ENCODE assay signal across 21 cellular contexts in the genomic region with DNA sequence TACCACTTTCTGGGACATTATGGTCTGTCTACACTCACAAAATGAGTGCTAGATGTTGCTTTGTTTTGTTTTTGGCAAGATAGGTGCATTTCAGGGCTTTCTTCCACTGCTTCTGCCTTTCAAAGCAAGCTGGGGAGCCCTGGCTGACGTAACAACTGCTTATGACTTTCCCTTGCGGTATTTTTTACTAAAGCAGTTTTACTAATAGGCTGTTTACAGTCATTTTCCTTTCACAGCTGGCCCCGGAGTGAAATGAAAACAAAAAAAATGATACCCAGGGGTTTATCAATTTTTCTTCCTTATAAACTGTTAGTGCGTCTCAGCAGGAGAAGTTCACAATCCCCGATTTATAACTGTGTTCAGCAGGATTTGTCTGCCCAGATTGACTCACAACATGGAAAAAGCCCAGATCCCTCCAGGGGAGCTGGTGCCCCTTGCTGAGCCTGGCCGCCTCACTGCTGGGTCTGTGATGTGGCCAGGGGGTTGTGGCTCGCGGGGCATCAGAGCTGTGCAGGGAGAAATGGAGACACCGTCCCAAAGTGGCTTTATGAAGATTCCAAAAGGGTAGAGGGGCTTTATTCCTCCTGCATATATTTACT.
DNase-seq lines count a peak whose midpoint lies in the region; ATAC-seq and TF ChIP-seq lines count a peak whose summit lies in the region.
"Had no signal": no experiment of that assay in that cellular context is flagged by ENCODE, and none has a peak within 500 bp of the region (broad histone marks: within the 10 kb centered on the region; RNA-seq: fewer than 3 reads in every experiment).

No MANE protein-coding gene starts in this region.

- H3K9me3 ChIP-seq in MG63 (no peaks in the 10 kb centered on the region), trophoblast cell (ENCODE audit: insufficient read depth, low read depth, low read length) (no peaks in the 10 kb centered on the region), tibial artery (peaks cover 0 to 3% (median 0%) of the 10 kb centered on the region in 3 donors)
- H3K9me3 ChIP-seq: gastrocnemius medialis had no signal

- H2BK12ac ChIP-seq in trophoblast cell (ENCODE audit: low read length), result no peak overlapping the region

- ATAC-seq in HG03354 (IDR thresholded peaks at IDR 0.05; ENCODE audit: poor library complexity, severe bottlenecking, unreplicated experiment), result no peak
- ATAC-seq: gastrocnemius medialis, left lobe of liver, mucosa of descending colon, PC-3 had no signal

- H4K8ac ChIP-seq in trophoblast cell (ENCODE audit: low read depth, low read length), result no peak overlapping the region

- no peak overlapping the region for H3K23ac ChIP-seq in trophoblast cell (ENCODE audit: low read length)

- H2BK5ac ChIP-seq in trophoblast cell (ENCODE audit: low read depth, low read length, poor library complexity), result no peak overlapping the region

- H3K4ac ChIP-seq in trophoblast cell (ENCODE audit: low read depth, low read length), result no peak overlapping the region

- H3K79me2 ChIP-seq in trophoblast cell (ENCODE audit: control insufficient read depth, insufficient read depth, low read length, poor library complexity), result no peaks in the 10 kb centered on the region

- no peaks in the 10 kb centered on the region for H3K36me3 ChIP-seq in MG63
- no peaks in the 10 kb centered on the region for H3K36me3 ChIP-seq in trophoblast cell (ENCODE audit: control insufficient read depth in 1 of 2, insufficient read depth in 2 of 2, low read length in 2 of 2)
- no peaks in the 10 kb centered on the region for H3K36me3 ChIP-seq in tibial artery
- H3K36me3 ChIP-seq: gastrocnemius medialis, WERI-Rb-1 had no signal

- no peak overlapping the region for H2AK5ac ChIP-seq in trophoblast cell (ENCODE audit: low read length)

- no peaks in the 10 kb centered on the region for H3K79me1 ChIP-seq in trophoblast cell (ENCODE audit: low read length)

- peak overlapping the region; percentile 28 for H4K91ac ChIP-seq in trophoblast cell (ENCODE audit: low read depth, low read length)

- intact Hi-C loops in tibial artery (cut with DNase I; ENCODE audit: low total_unique reads), result no loop called here

- no peak overlapping the region for H3K4me2 ChIP-seq in trophoblast cell (ENCODE audit: low read length)

- TF ChIP-seq CTCF in AG10803 (conservative IDR thresholded peaks at IDR 0.05; ENCODE audit: low read length) (no peak), fibroblast of mammary gland (conservative IDR thresholded peaks at IDR 0.05; ENCODE audit: control insufficient read depth, insufficient read depth, low read depth, low read length) (no peak), tibial artery (IDR thresholded peaks at IDR 0.05) (no peak)

- DNase-seq in AG10803 (ENCODE audit: low read depth) (peak; percentile 50), MG63 (peak; percentile 78), fibroblast of mammary gland (ENCODE audit: low read depth) (peak; percentile 77), trophoblast cell (no peak), tibial artery (no peak), OCI-M2 (lab: John Stamatoyannopoulos, UW; ENCODE audit: unreplicated experiment) (no peak), NOMO-1 treated with dmso at 0.1 percent for 144 hours (lab: John Stamatoyannopoulos, UW; ENCODE audit: unreplicated experiment) (no peak)
- DNase-seq: activated CD4-positive, alpha-beta T cell treated with anti-CD3 and anti-CD28 coated beads, Interleukin-2, amount 50 U/mL, for 48 hours; activated naive CD4-positive, alpha-beta T cell treated with Interleukin-2 at 50 U/mL for 16 hours; activated T-cell treated with anti-CD3 and anti-CD28 coated beads, Interleukin-2, amount 50 U/mL, for 1 hour; endodermal cell; gastrocnemius medialis; H7; mucosa of descending colon; NCI-H146; NCI-H748 treated with DMSO at 0.1 percent for 48 hours; PC-3; SIG-M5; WERI-Rb-1 had no signal

- WGBS in trophoblast cell (ENCODE audit: extremely low coverage, insufficient coverage, insufficient read length), result no CpG with 5 or more reads among the region's 9 CpGs

- H3K27ac ChIP-seq in trophoblast cell (ENCODE audit: low read depth, low read length) (no peak overlapping the region), tibial artery (no peak overlapping the region)
- H3K27ac ChIP-seq: gastrocnemius medialis, WERI-Rb-1 had no signal

- H3K14ac ChIP-seq in trophoblast cell (ENCODE audit: low read length), result no peak overlapping the region

- H3K4me1 ChIP-seq in trophoblast cell (ENCODE audit: control insufficient read depth in 1 of 2, insufficient read depth in 2 of 2, low read length in 2 of 2) (peaks cover 0 to 2% of the 10 kb centered on the region in 2 experiments), tibial artery (no peaks in the 10 kb centered on the region)
- H3K4me1 ChIP-seq: gastrocnemius medialis had no signal

- H2BK120ac ChIP-seq in trophoblast cell (ENCODE audit: insufficient read depth, low read length, poor library complexity), result peak overlapping the region; percentile 17

- H3K4me3 ChIP-seq in AG10803 (ENCODE audit: low read length) (no peak overlapping the region), MG63 (no peak overlapping the region), fibroblast of mammary gland (ENCODE audit: control insufficient read depth, low read depth, low read length) (no peak overlapping the region), trophoblast cell (ENCODE audit: low read depth, low read length) (no peak overlapping the region), tibial artery (no peak overlapping the region)
- H3K4me3 ChIP-seq: gastrocnemius medialis, mucosa of descending colon had no signal

- H4K12ac ChIP-seq in trophoblast cell (ENCODE audit: low read depth, low read length), result no peak overlapping the region

- H3K27me3 ChIP-seq in MG63, result no peaks in the 10 kb centered on the region
- no peaks in the 10 kb centered on the region for H3K27me3 ChIP-seq in trophoblast cell (ENCODE audit: insufficient read depth, low read length)
- no peaks in the 10 kb centered on the region for H3K27me3 ChIP-seq in tibial artery
- H3K27me3 ChIP-seq: gastrocnemius medialis had no signal

- H2AFZ ChIP-seq in trophoblast cell (ENCODE audit: insufficient read depth, low read length, poor library complexity), result no peak overlapping the region

- H3K18ac ChIP-seq in trophoblast cell (ENCODE audit: low read length), result no peak overlapping the region

- H3K9ac ChIP-seq in trophoblast cell (ENCODE audit: low read length), result no peak overlapping the region

Comparison
In these comparisons a context has a peak if more than half of its experiments do, and no peak if none do; other contexts are left out.
1. DNase-seq: peak in AG10803 (single experiment), MG63 (single experiment) and fibroblast of mammary gland (single experiment); none in trophoblast cell (0 of 2), tibial artery (0 of 2), OCI-M2 (single experiment) and NOMO-1 treated with dmso at 0.1 percent for 144 hours (single experiment).